ENCODE assay signal across 28 cellular contexts in the genomic region with DNA sequence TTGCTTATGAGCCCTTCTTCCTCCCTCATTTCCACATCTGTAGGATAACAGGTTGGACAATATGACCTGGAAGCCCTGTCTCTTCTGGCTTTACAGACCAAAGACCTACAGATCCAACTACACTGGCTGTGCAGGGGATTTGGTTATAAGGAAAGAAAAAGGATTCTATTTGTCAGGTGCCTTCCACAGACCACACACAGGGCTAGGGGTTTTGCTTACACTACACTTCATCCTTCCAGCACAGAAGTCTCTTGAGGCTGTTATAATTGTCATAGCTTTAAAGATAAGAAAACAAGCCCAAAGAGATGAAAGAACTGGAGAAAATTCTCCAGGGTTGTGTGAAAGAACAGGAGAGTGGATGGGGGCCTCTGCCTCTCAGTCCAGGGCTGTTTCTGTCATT.
DNase-seq lines count a peak whose midpoint lies in the region; ATAC-seq and TF ChIP-seq lines count a peak whose summit lies in the region.
"Had no signal": no experiment of that assay in that cellular context is flagged by ENCODE, and none has a peak within 500 bp of the region (broad histone marks: within the 10 kb centered on the region; RNA-seq: fewer than 3 reads in every experiment).

No MANE protein-coding gene starts in this region.

- H3K4me3 ChIP-seq in right atrium auricular region (no peak overlapping the region), left ventricle myocardium inferior (no peak overlapping the region), BE2C (ENCODE audit: low read depth, low read length) (no peak overlapping the region)
- H3K4me3 ChIP-seq: A549; BLaER1; BLaER1 treated with 17β-estradiol and CSF1 and Interleukin-3, amounts not matched to agents 10 nM and 100 nM had no signal

- no peaks in the 10 kb centered on the region for H3K9me3 ChIP-seq in right atrium auricular region
- H3K9me3 ChIP-seq in left ventricle myocardium inferior (replicated peaks), result no peaks in the 10 kb centered on the region
- peaks cover 4% of the 10 kb centered on the region; the same call in 1 of the 2 replicates for H3K9me3 ChIP-seq in BE2C
- H3K9me3 ChIP-seq: A549; BLaER1; BLaER1 treated with 17β-estradiol and CSF1 and Interleukin-3, amounts not matched to agents 10 nM and 100 nM; Caco-2 had no signal

- H3K27ac ChIP-seq in right atrium auricular region (no peak overlapping the region), left ventricle myocardium inferior (replicated peaks) (no peak overlapping the region)
- H3K27ac ChIP-seq: 22Rv1; A549; BLaER1; BLaER1 treated with 17β-estradiol and CSF1 and Interleukin-3, amounts not matched to agents 10 nM and 100 nM; C4-2B had no signal

- DNase-seq in right atrium auricular region (ENCODE audit: low spot score) (peak; percentile 44), left ventricle myocardium inferior (no peak), BE2C (peak; percentile 91)
- DNase-seq: 8988T; ACHN; AML-193; C1 segment of cervical spinal cord; Caco-2; Calu3; CD4-positive, alpha-beta memory T cell; CD4-positive, alpha-beta T cell; CD4-positive, CD25-positive, alpha-beta regulatory T cell; CD8-positive, alpha-beta memory T cell; COR-L47; DMS 273 treated with DMSO at 0.1 percent for 48 hours; DMS153; DMS53; DMS79; DMS79 treated with DMSO at 0.1 percent for 48 hours; DND-41; EL had no signal

- H3K4me1 ChIP-seq in right atrium auricular region, result no peaks in the 10 kb centered on the region
- H3K4me1 ChIP-seq in left ventricle myocardium inferior, result no peaks in the 10 kb centered on the region
- H3K4me1 ChIP-seq in BE2C, result peaks cover 4% of the 10 kb centered on the region
- H3K4me1 ChIP-seq: A549 had no signal

- no peak for ATAC-seq in HG02884 (IDR thresholded peaks at IDR 0.05; ENCODE audit: unreplicated experiment)
- ATAC-seq: A549; CD8-positive, alpha-beta T cell had no signal

- H3K36me3 ChIP-seq in right atrium auricular region (no peaks in the 10 kb centered on the region), left ventricle myocardium inferior (no peaks in the 10 kb centered on the region), BE2C (no peaks in the 10 kb centered on the region)
- H3K36me3 ChIP-seq: BLaER1; BLaER1 treated with 17β-estradiol and CSF1 and Interleukin-3, amounts not matched to agents 10 nM and 100 nM had no signal

- H3K27me3 ChIP-seq in right atrium auricular region, result no peaks in the 10 kb centered on the region
- peaks cover 9% of the 10 kb centered on the region for H3K27me3 ChIP-seq in left ventricle myocardium inferior (ENCODE audit: low read depth)
- no peaks in the 10 kb centered on the region for H3K27me3 ChIP-seq in BE2C
- H3K27me3 ChIP-seq: BLaER1; BLaER1 treated with 17β-estradiol and CSF1 and Interleukin-3, amounts not matched to agents 10 nM and 100 nM had no signal

- intact Hi-C loops in left ventricle myocardium inferior (cut with micrococcal nuclease), result no loop called here

- TF ChIP-seq CTCF in right atrium auricular region (IDR thresholded peaks at IDR 0.05) (no peak), left ventricle myocardium inferior (IDR thresholded peaks at IDR 0.05; ENCODE audit: borderline replicate concordance) (no peak), BE2C (IDR thresholded peaks at IDR 0.05; ENCODE audit: low read depth, low read length) (no peak)
